In the genomic region with DNA sequence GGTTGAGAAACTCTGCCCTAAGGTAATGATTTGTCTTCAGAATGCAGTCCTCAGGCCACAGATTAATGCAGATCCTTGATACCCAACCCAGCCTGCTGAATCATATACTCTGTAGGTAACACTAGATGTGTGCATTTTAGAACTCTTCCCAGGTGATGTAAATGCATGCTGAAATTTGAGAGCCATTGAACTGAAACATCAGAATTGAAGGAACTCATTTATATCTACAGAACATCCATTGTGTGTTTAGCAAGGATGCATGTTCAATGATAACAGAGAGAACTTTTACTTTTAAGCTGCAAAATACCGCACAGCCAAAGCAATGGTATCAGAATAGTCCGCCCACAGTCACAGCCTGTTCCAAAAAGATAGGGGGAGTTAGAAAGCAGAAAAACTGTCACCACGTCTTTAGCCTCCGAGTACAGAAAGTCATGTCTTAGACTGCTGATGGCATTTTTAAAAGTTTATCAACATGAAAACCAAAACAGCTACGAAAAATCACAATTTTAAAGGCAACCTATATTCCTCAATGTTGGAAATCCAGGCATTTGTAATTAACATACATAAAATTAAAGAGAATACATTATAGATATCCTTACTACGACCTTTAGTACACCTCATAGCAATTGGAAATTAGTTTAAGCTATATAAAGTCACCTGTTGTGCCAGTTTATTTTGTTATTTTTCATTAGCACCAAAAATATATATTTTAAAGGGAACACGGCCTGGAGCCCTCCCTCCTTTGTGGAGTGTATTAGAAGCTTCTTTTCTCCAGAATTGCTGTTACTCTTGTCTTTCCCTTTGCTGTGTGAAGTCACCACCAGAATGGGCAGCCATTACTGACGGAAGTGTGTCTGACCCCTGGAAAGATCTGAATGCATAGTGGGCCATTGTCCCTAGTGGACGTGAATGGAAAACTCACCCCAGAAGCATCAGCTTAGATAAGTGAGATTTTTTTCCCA, we compare ENCODE assay signal across 13 cellular contexts.
DNase-seq lines count a peak whose midpoint lies in the region; ATAC-seq and TF ChIP-seq lines count a peak whose summit lies in the region.
"Had no signal": no experiment of that assay in that cellular context is flagged by ENCODE, and none has a peak within 500 bp of the region (broad histone marks: within the 10 kb centered on the region; RNA-seq: fewer than 3 reads in every experiment).

No MANE protein-coding gene starts in this region.

- H3K4me3 ChIP-seq in BE2C (ENCODE audit: low read depth, low read length) (no peak overlapping the region), coronary artery (no peak overlapping the region)

- peaks cover 52% of the 10 kb centered on the region for H3K4me1 Mint-ChIP-seq in nephron progenitor cell
- H3K4me1 Mint-ChIP-seq: activated naive CD4-positive, alpha-beta T cell treated with anti-CD3 and anti-CD28 coated beads, Interleukin-2, amount 50 U/mL, for 24 hours; CD14-positive monocyte had no signal

- no peak overlapping the region for H3K27ac ChIP-seq in coronary artery

- TF ChIP-seq CTCF in BE2C (IDR thresholded peaks at IDR 0.05; ENCODE audit: low read depth, low read length) (peak; percentile 38; the same call in 1 of the 2 replicates), coronary artery (IDR thresholded peaks at IDR 0.05) (no peak), nephron progenitor cell (IDR thresholded peaks at IDR 0.05) (peak; percentile 18)

- H3K4me1 ChIP-seq in BE2C = peaks cover 6% of the 10 kb centered on the region

- DNase-seq in BE2C = no peak
- DNase-seq in OCI-M1 (lab: John Stamatoyannopoulos, UW) = peak; percentile 88
- DNase-seq in coronary artery (ENCODE audit: low spot score) = peak; percentile 31
- no peak for DNase-seq in nephron progenitor cell
- no peak for DNase-seq in HT-29 (ENCODE audit: low spot score)
- DNase-seq in activated CD4-positive, alpha-beta T cell treated with anti-CD3 and anti-CD28 coated beads, Interleukin-2, amount 50 U/mL, for 1 hour = no peak
- DNase-seq: kidney glomerular epithelial cell; NCI-H2171; stimulated activated CD8-positive, alpha-beta memory T cell treated with anti-CD3 and anti-CD28 coated beads, Interleukin-4, amount 100 ng/mL, for 48 hours had no signal

- H3K27ac Mint-ChIP-seq in nephron progenitor cell = no peak overlapping the region
- H3K27ac Mint-ChIP-seq: activated naive CD4-positive, alpha-beta T cell treated with anti-CD3 and anti-CD28 coated beads, Interleukin-2, amount 50 U/mL, for 24 hours had no signal

- no peaks in the 10 kb centered on the region for H3K36me3 ChIP-seq in BE2C

- ATAC-seq in HG03571 (IDR thresholded peaks at IDR 0.05; ENCODE audit: unreplicated experiment) (no peak), GM21825 (IDR thresholded peaks at IDR 0.05; ENCODE audit: unreplicated experiment) (no peak)

- H3K4me3 Mint-ChIP-seq in nephron progenitor cell = no peak overlapping the region
- H3K4me3 Mint-ChIP-seq: activated naive CD4-positive, alpha-beta T cell treated with anti-CD3 and anti-CD28 coated beads, Interleukin-2, amount 50 U/mL, for 24 hours; CD14-positive monocyte had no signal

- H3K9me3 Mint-ChIP-seq in nephron progenitor cell = no peaks in the 10 kb centered on the region
- H3K9me3 Mint-ChIP-seq: activated naive CD4-positive, alpha-beta T cell treated with anti-CD3 and anti-CD28 coated beads, Interleukin-2, amount 50 U/mL, for 24 hours had no signal

- H3K9me3 ChIP-seq in BE2C = no peaks in the 10 kb centered on the region

- H3K27me3 ChIP-seq in BE2C = no peaks in the 10 kb centered on the region

- peaks cover 1% of the 10 kb centered on the region for H3K27me3 Mint-ChIP-seq in nephron progenitor cell (ENCODE audit: low read depth, poor library complexity)
- H3K27me3 Mint-ChIP-seq: activated naive CD4-positive, alpha-beta T cell treated with anti-CD3 and anti-CD28 coated beads, Interleukin-2, amount 50 U/mL, for 24 hours had no signal

- no peaks in the 10 kb centered on the region for H3K36me3 Mint-ChIP-seq in nephron progenitor cell (ENCODE audit: low read depth)
- H3K36me3 Mint-ChIP-seq: activated naive CD4-positive, alpha-beta T cell treated with anti-CD3 and anti-CD28 coated beads, Interleukin-2, amount 50 U/mL, for 24 hours; CD14-positive monocyte had no signal

Comparison
In these comparisons a context has a peak if more than half of its experiments do, and no peak if none do; other contexts are left out.
1. DNase-seq: peak in OCI-M1 (single experiment) and coronary artery (single experiment); none in BE2C (single experiment), nephron progenitor cell (single experiment), HT-29 (single experiment) and activated CD4-positive, alpha-beta T cell treated with anti-CD3 and anti-CD28 coated beads, Interleukin-2, amount 50 U/mL, for 1 hour (single experiment).